In the genomic region with DNA sequence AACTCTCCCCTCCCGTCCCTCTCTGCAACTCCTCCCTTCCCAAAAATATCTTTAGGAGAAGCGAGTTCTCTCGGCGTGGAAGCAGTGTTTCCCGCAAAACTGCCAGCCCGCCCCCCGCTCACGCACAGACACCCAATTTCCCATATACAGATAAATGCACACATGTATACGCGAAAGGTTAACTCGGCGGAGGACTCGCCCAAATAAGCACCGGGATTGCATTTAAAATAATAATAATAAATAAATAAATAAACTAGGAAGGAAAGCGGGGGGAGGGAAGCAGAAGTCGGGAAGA, we compare ENCODE assay signal across 8 cellular contexts.
DNase-seq lines count a peak whose midpoint lies in the region; ATAC-seq and TF ChIP-seq lines count a peak whose summit lies in the region.

No MANE protein-coding gene starts in this region.

- POLR2A ChIA-PET in GM10248 (lab: Yijun Ruan, JAX): no interaction called here

- no peak for TF ChIP-seq CTCF in cardiac muscle cell (IDR thresholded peaks at IDR 0.05; ENCODE audit: low read depth, low read length)
- TF ChIP-seq CTCF in mammary epithelial cell (conservative IDR thresholded peaks at IDR 0.05 in 1 of 2, IDR thresholded peaks at IDR 0.05 in 1 of 2; ENCODE audit: extremely low read depth in 1 of 2, insufficient read depth in 1 of 2, low read depth in 1 of 2, low read length in 2 of 2): no peak
- TF ChIP-seq CTCF in upper lobe of right lung (IDR thresholded peaks at IDR 0.05): no peak
- TF ChIP-seq CTCF in GM10248 (IDR thresholded peaks at IDR 0.05; ENCODE audit: control extremely low read depth, extremely low read depth, low read depth, missing control alignments): no peak

- in situ Hi-C loops in mammary epithelial cell (cut with MboI; ENCODE audit: low sequenced_read_pairs in 2 of 2): no loop called here

- dilution Hi-C loops in mammary epithelial cell (cut with HindIII; ENCODE audit: low sequenced_read_pairs): no loop called here

- no peaks in the 10 kb centered on the region for H3K9me3 ChIP-seq in cardiac muscle cell (ENCODE audit: low read depth)
- no peaks in the 10 kb centered on the region for H3K9me3 ChIP-seq in mammary epithelial cell (replicated peaks; ENCODE audit: insufficient read depth, low read length)
- no peaks in the 10 kb centered on the region for H3K9me3 ChIP-seq in mesenchymal stem cell (ENCODE audit: control insufficient read depth, low read length)
- H3K9me3 ChIP-seq in upper lobe of right lung: no peaks in the 10 kb centered on the region

- H3K4me2 ChIP-seq in mammary epithelial cell (ENCODE audit: insufficient read depth, low read depth, low read length) (peak overlapping the region; percentile 85), mesenchymal stem cell (ENCODE audit: low read length, poor library complexity, severe bottlenecking) (peak overlapping the region; percentile 95)

- H2AFZ ChIP-seq in mammary epithelial cell (ENCODE audit: low read depth, low read length): peak overlapping the region; percentile 78
- H2AFZ ChIP-seq in mesenchymal stem cell (ENCODE audit: low read depth, low read length): no peak overlapping the region

- H2BK5ac ChIP-seq in mesenchymal stem cell (ENCODE audit: low read depth, low read length, poor library complexity, severe bottlenecking): no peak overlapping the region

- H3K27ac ChIP-seq in cardiac muscle cell (no peak overlapping the region), mammary epithelial cell (ENCODE audit: insufficient read depth, low read depth, low read length) (no peak overlapping the region), mesenchymal stem cell (ENCODE audit: low read length, poor library complexity, severe bottlenecking) (no peak overlapping the region), upper lobe of right lung (peak overlapping the region; percentile 20)

- no peak overlapping the region for H2AK5ac ChIP-seq in mesenchymal stem cell (ENCODE audit: low read length, severe bottlenecking)

- peaks cover 8% of the 10 kb centered on the region for H3K4me1 ChIP-seq in cardiac muscle cell (ENCODE audit: low read depth)
- H3K4me1 ChIP-seq in mammary epithelial cell (ENCODE audit: insufficient read depth, low read length): peaks cover 14% of the 10 kb centered on the region
- H3K4me1 ChIP-seq in mesenchymal stem cell (ENCODE audit: control insufficient read depth, insufficient read depth, low read depth, low read length): peaks cover 18% of the 10 kb centered on the region
- H3K4me1 ChIP-seq in upper lobe of right lung: peaks cover 10% of the 10 kb centered on the region

- no peak overlapping the region for H4K91ac ChIP-seq in mesenchymal stem cell (ENCODE audit: low read length)

- BruUV-seq in mammary epithelial cell (replicated peaks; lab: Mats Ljungman, UMichigan): no TSS peak

- H3K79me1 ChIP-seq in mesenchymal stem cell (replicated peaks; ENCODE audit: low read length, poor library complexity, severe bottlenecking): no peaks in the 10 kb centered on the region

- whole genome bisulfite sequencing in mammary epithelial cell (ENCODE audit: low coverage, missing lambda C conversion rate): 0% methylated on average over 8 of the region's 16 CpGs
- 4% methylated on average over 10 of the region's 16 CpGs for whole genome bisulfite sequencing in mesenchymal stem cell

- DNase-seq in cardiac muscle cell (ENCODE audit: low read depth in 1 of 2, low spot score in 1 of 2) (peak in 1 of 2 donors; percentile 9), Right ventricle myocardium superior (no peak), mammary epithelial cell (peak; percentile 7), mesenchymal stem cell (no peak), upper lobe of right lung (no peak), GM10248 (ENCODE audit: extremely low spot score) (no peak), UCSD-AML1 (lab: John Stamatoyannopoulos, UW; ENCODE audit: unreplicated experiment) (no peak)

- H2BK12ac ChIP-seq in mesenchymal stem cell (ENCODE audit: low read length in 2 of 2): no peak overlapping the region

- no peak overlapping the region for H4K8ac ChIP-seq in mesenchymal stem cell (ENCODE audit: low read length)

- intact Hi-C loops in Right ventricle myocardium superior (cut with DNase I): no loop called here
- intact Hi-C loops in mammary epithelial cell (cut with micrococcal nuclease): no loop called here
- intact Hi-C loops in upper lobe of right lung (cut with DNase I): no loop called here

- CTCF ChIA-PET in mammary epithelial cell (lab: Charles Lee; ENCODE audit: low non-redundant PET) (no interaction called here), GM10248 (lab: Yijun Ruan, JAX) (interaction anchor here (0.9 to 1.9 kb wide), 3 partner anchors 13 to 24 kb away, joined by 3 to 20 read pairs (median 9); no protein-coding TSS in a partner anchor)

- no peak overlapping the region for H2BK15ac ChIP-seq in mesenchymal stem cell (ENCODE audit: low read depth, poor library complexity, severe bottlenecking)

- no peaks in the 10 kb centered on the region for H4K20me1 ChIP-seq in mammary epithelial cell (ENCODE audit: insufficient read depth, low read length)

- H3K4ac ChIP-seq in mesenchymal stem cell (ENCODE audit: low read depth in 1 of 2, low read length in 2 of 2): peak overlapping the region in 1 of 2 experiments; percentile 61

- H3K36me3 ChIP-seq in cardiac muscle cell (no peaks in the 10 kb centered on the region), mammary epithelial cell (ENCODE audit: insufficient read depth, low read length) (peaks cover 4% of the 10 kb centered on the region), mesenchymal stem cell (ENCODE audit: control insufficient read depth in 1 of 2, insufficient read depth in 2 of 2, low read depth in 1 of 2, low read length in 2 of 2) (peaks cover 0 to 23% of the 10 kb centered on the region in 2 experiments), upper lobe of right lung (peaks cover 9% of the 10 kb centered on the region)

- H3K4me3 ChIP-seq in cardiac muscle cell (peak overlapping the region; percentile 23), mammary epithelial cell (replicated peaks in 1 of 3; ENCODE audit: insufficient read depth in 1 of 3, low read depth in 2 of 3, low read length in 3 of 3) (peak overlapping the region; percentile 36 to 49 (median 45)), mesenchymal stem cell (ENCODE audit: insufficient read depth in 1 of 2, low read depth in 1 of 2, low read length in 2 of 2) (peak overlapping the region; percentile 72 to 86), upper lobe of right lung (peak overlapping the region; percentile 64)

- H3K9ac ChIP-seq in mammary epithelial cell (ENCODE audit: insufficient read depth, low read length): peak overlapping the region; percentile 28
- H3K9ac ChIP-seq in mesenchymal stem cell (ENCODE audit: low read length): peak overlapping the region; percentile 78

- no peaks in the 10 kb centered on the region for H3K79me2 ChIP-seq in mammary epithelial cell (ENCODE audit: insufficient read depth, low read length)

- ATAC-seq in Right ventricle myocardium superior (ENCODE audit: poor library complexity) (no peak), upper lobe of right lung (no peak), GM18511 (IDR thresholded peaks at IDR 0.05; ENCODE audit: unreplicated experiment) (no peak)

- H3K14ac ChIP-seq in mesenchymal stem cell (ENCODE audit: low read length in 2 of 2): no peak overlapping the region

- no peak overlapping the region for H2BK120ac ChIP-seq in mesenchymal stem cell (ENCODE audit: low read depth, low read length)

- H3K23ac ChIP-seq in mesenchymal stem cell (ENCODE audit: low read length in 2 of 2): no peak overlapping the region

- H3K18ac ChIP-seq in mesenchymal stem cell (ENCODE audit: low read depth in 1 of 2, low read length in 2 of 2): no peak overlapping the region

- H3K27me3 ChIP-seq in cardiac muscle cell: no peaks in the 10 kb centered on the region
- H3K27me3 ChIP-seq in mammary epithelial cell (ENCODE audit: insufficient read depth, low read length): no peaks in the 10 kb centered on the region
- no peaks in the 10 kb centered on the region for H3K27me3 ChIP-seq in mesenchymal stem cell (ENCODE audit: control insufficient read depth in 1 of 2, insufficient read depth in 1 of 2, low read length in 2 of 2)
- no peaks in the 10 kb centered on the region for H3K27me3 ChIP-seq in upper lobe of right lung

Comparison
In these comparisons a context has a peak if more than half of its experiments do, and no peak if none do; other contexts are left out.
1. H3K4me3 ChIP-seq: peak in every context shown above with its lines; median percentile 79 in mesenchymal stem cell; 64 in upper lobe of right lung; 45 in mammary epithelial cell; 23 in cardiac muscle cell.